ENCODE assay signal across 22 cellular contexts in genomic region chr6:130296854-130297253, GRCh38.
DNase-seq lines count a peak whose midpoint lies in the region; ATAC-seq and TF ChIP-seq lines count a peak whose summit lies in the region.
"Had no signal": no experiment of that assay in that cellular context is flagged by ENCODE, and none has a peak within 500 bp of the region (broad histone marks: within the 10 kb centered on the region; RNA-seq: fewer than 3 reads in every experiment).

No MANE protein-coding gene starts in this region.

- H3K4me2 ChIP-seq in Loucy (ENCODE audit: low read depth, low read length, poor library complexity, severe bottlenecking) (no peak overlapping the region), neural progenitor cell (no peak overlapping the region)
- H3K4me2 ChIP-seq: smooth muscle cell had no signal

- ATAC-seq in activated CD8-positive, alpha-beta memory T cell treated with anti-CD3 and anti-CD28 coated beads, Interleukin-2, amount 10 ng/mL, durations not matched to agents 7 days and 5 days: peak; percentile 33
- ATAC-seq in T-helper 17 cell: no peak
- no peak for ATAC-seq in stimulated activated memory B cell treated with anti-CD40 and anti-IgM and Interleukin-4, amounts not matched to agents 10 μg/mL and 1 μg/mL and 100 μg/mL, for 72 hours
- ATAC-seq: Panc1, upper lobe of right lung had no signal

- TF ChIP-seq CTCF in Loucy (conservative IDR thresholded peaks at IDR 0.05; ENCODE audit: low read length) (peak; percentile 39), cardiac fibroblast (IDR thresholded peaks at IDR 0.05; ENCODE audit: low read depth, low read length) (peak; percentile 5), neural progenitor cell (IDR thresholded peaks at IDR 0.05) (peak; percentile 9)

- H3K36me3 ChIP-seq in Loucy (ENCODE audit: insufficient read depth, low read length) (no peaks in the 10 kb centered on the region), neural progenitor cell (no peaks in the 10 kb centered on the region)
- H3K36me3 ChIP-seq: upper lobe of right lung had no signal

- H2AFZ ChIP-seq in Loucy (ENCODE audit: low read length) (no peak overlapping the region), neural progenitor cell (replicated peaks) (no peak overlapping the region)

- H3F3A ChIP-seq in Loucy (ENCODE audit: low read depth) (no peaks in the 10 kb centered on the region), neural progenitor cell (ENCODE audit: low read depth) (no peaks in the 10 kb centered on the region)

- CTCF ChIA-PET in activated CD8-positive, alpha-beta memory T cell treated with anti-CD3 and anti-CD28 coated beads, Interleukin-2, amount 10 ng/mL, durations not matched to agents 7 days and 5 days (lab: Charles Lee): interaction anchor here (1.0 to 1.6 kb wide), 6 partner anchors 8 to 539 kb away, joined by 3 to 5 read pairs (median 3); no protein-coding TSS in a partner anchor

- H3K79me2 ChIP-seq in Loucy (ENCODE audit: insufficient read depth, low read length) (no peaks in the 10 kb centered on the region), neural progenitor cell (ENCODE audit: low read depth) (no peaks in the 10 kb centered on the region)

- no peak overlapping the region for H3K4me3 Mint-ChIP-seq in activated CD8-positive, alpha-beta memory T cell treated with anti-CD3 and anti-CD28 coated beads, Interleukin-2, amount 10 ng/mL, durations not matched to agents 7 days and 5 days
- H3K4me3 Mint-ChIP-seq in neural progenitor cell (no peak overlapping the region), T-helper 17 cell (no peak overlapping the region)
- H3K4me3 Mint-ChIP-seq in stimulated activated memory B cell treated with anti-CD40 and anti-IgM and Interleukin-4, amounts not matched to agents 10 μg/mL and 1 μg/mL and 100 μg/mL, for 72 hours: no peak overlapping the region
- H3K4me3 Mint-ChIP-seq: mesothelial cell of epicardium, neural crest cell had no signal

- DNase-seq in activated CD8-positive, alpha-beta memory T cell treated with anti-CD3 and anti-CD28 coated beads, Interleukin-2, amount 10 ng/mL, durations not matched to agents 7 days and 5 days: no peak
- DNase-seq in activated CD8-positive, alpha-beta memory T cell treated with anti-CD3 and anti-CD28 coated beads, Interleukin-2, amount 50 U/mL, for 48 hours: no peak
- DNase-seq in cardiac fibroblast (ENCODE audit: low read depth in 2 of 2) (no peak), neural progenitor cell (ENCODE audit: low spot score) (no peak), SHP77 (lab: John Stamatoyannopoulos, UW) (no peak), T-helper 17 cell (no peak)
- DNase-seq: ACHN; DMS153; dorsolateral prefrontal cortex; NCI-H1417; NCI-H2107; NCI-H526 treated with DMSO at 0.1 percent for 48 hours; stimulated activated CD4-positive, alpha-beta T cell treated with anti-CD3 and anti-CD28 coated beads, Interleukin-4, amount 100 ng/mL, for 24 hours; T-helper 9 cell; upper lobe of right lung had no signal

- no peaks in the 10 kb centered on the region for H3K9me2 ChIP-seq in Loucy (replicated peaks; ENCODE audit: low read depth, low read length)

- H3K27ac Mint-ChIP-seq in activated CD8-positive, alpha-beta memory T cell treated with anti-CD3 and anti-CD28 coated beads, Interleukin-2, amount 10 ng/mL, durations not matched to agents 7 days and 5 days: no peak overlapping the region
- H3K27ac Mint-ChIP-seq in neural progenitor cell (no peak overlapping the region), T-helper 17 cell (no peak overlapping the region)
- H3K27ac Mint-ChIP-seq in stimulated activated memory B cell treated with anti-CD40 and anti-IgM and Interleukin-4, amounts not matched to agents 10 μg/mL and 1 μg/mL and 100 μg/mL, for 72 hours: no peak overlapping the region
- H3K27ac Mint-ChIP-seq: mesothelial cell of epicardium had no signal

- no peaks in the 10 kb centered on the region for H3K4me1 ChIP-seq in Loucy (ENCODE audit: insufficient read depth, low read length, poor library complexity, severe bottlenecking)
- no peaks in the 10 kb centered on the region for H3K4me1 ChIP-seq in neural progenitor cell
- H3K4me1 ChIP-seq: upper lobe of right lung had no signal

- H3K27me3 Mint-ChIP-seq in activated CD8-positive, alpha-beta memory T cell treated with anti-CD3 and anti-CD28 coated beads, Interleukin-2, amount 10 ng/mL, durations not matched to agents 7 days and 5 days: peaks cover 2% of the 10 kb centered on the region
- H3K27me3 Mint-ChIP-seq in neural progenitor cell (ENCODE audit: insufficient read depth, low read depth) (peaks cover 2% of the 10 kb centered on the region), T-helper 17 cell (peaks cover 7% of the 10 kb centered on the region)
- no peaks in the 10 kb centered on the region for H3K27me3 Mint-ChIP-seq in stimulated activated memory B cell treated with anti-CD40 and anti-IgM and Interleukin-4, amounts not matched to agents 10 μg/mL and 1 μg/mL and 100 μg/mL, for 72 hours

- H3K27ac ChIP-seq in neural progenitor cell: no peak overlapping the region
- H3K27ac ChIP-seq: dorsolateral prefrontal cortex, SK-N-MC, upper lobe of right lung had no signal

- peaks cover 1% of the 10 kb centered on the region for H3K9me3 Mint-ChIP-seq in activated CD8-positive, alpha-beta memory T cell treated with anti-CD3 and anti-CD28 coated beads, Interleukin-2, amount 10 ng/mL, durations not matched to agents 7 days and 5 days (ENCODE audit: low read depth)
- peaks cover 6% of the 10 kb centered on the region for H3K9me3 Mint-ChIP-seq in neural progenitor cell
- peaks cover 5% of the 10 kb centered on the region for H3K9me3 Mint-ChIP-seq in stimulated activated memory B cell treated with anti-CD40 and anti-IgM and Interleukin-4, amounts not matched to agents 10 μg/mL and 1 μg/mL and 100 μg/mL, for 72 hours

- H3K4me1 Mint-ChIP-seq in activated CD8-positive, alpha-beta memory T cell treated with anti-CD3 and anti-CD28 coated beads, Interleukin-2, amount 10 ng/mL, durations not matched to agents 7 days and 5 days: no peaks in the 10 kb centered on the region
- H3K4me1 Mint-ChIP-seq in neural progenitor cell: peaks cover 3% of the 10 kb centered on the region
- H3K4me1 Mint-ChIP-seq in T-helper 17 cell: peaks cover 4% of the 10 kb centered on the region
- H3K4me1 Mint-ChIP-seq in stimulated activated memory B cell treated with anti-CD40 and anti-IgM and Interleukin-4, amounts not matched to agents 10 μg/mL and 1 μg/mL and 100 μg/mL, for 72 hours: no peaks in the 10 kb centered on the region
- H3K4me1 Mint-ChIP-seq: mesothelial cell of epicardium, neural crest cell had no signal

- H4K20me1 ChIP-seq in Loucy (ENCODE audit: insufficient read depth, low read length, poor library complexity, severe bottlenecking) (no peaks in the 10 kb centered on the region), neural progenitor cell (ENCODE audit: low read depth) (no peaks in the 10 kb centered on the region)

- H3K4me3 ChIP-seq in Loucy (ENCODE audit: low read length, poor library complexity, severe bottlenecking): no peak overlapping the region
- H3K4me3 ChIP-seq in cardiac fibroblast (replicated peaks in 1 of 2; ENCODE audit: low read depth in 2 of 2, low read length in 2 of 2): no peak overlapping the region
- no peak overlapping the region for H3K4me3 ChIP-seq in neural progenitor cell
- H3K4me3 ChIP-seq: dorsolateral prefrontal cortex, SK-N-MC, smooth muscle cell, upper lobe of right lung had no signal

- H3K27me3 ChIP-seq in Loucy (ENCODE audit: insufficient read depth, low read length, poor library complexity, severe bottlenecking) (no peaks in the 10 kb centered on the region), neural progenitor cell (no peaks in the 10 kb centered on the region)
- H3K27me3 ChIP-seq: upper lobe of right lung had no signal

- no peak overlapping the region for H3K9ac ChIP-seq in Loucy (ENCODE audit: low read depth, low read length, poor library complexity, severe bottlenecking)
- no peak overlapping the region for H3K9ac ChIP-seq in neural progenitor cell

- H3K36me3 Mint-ChIP-seq in activated CD8-positive, alpha-beta memory T cell treated with anti-CD3 and anti-CD28 coated beads, Interleukin-2, amount 10 ng/mL, durations not matched to agents 7 days and 5 days: no peaks in the 10 kb centered on the region
- H3K36me3 Mint-ChIP-seq in neural progenitor cell (no peaks in the 10 kb centered on the region), T-helper 17 cell (ENCODE audit: low read depth) (peaks cover under 1% of the 10 kb centered on the region)
- H3K36me3 Mint-ChIP-seq in stimulated activated memory B cell treated with anti-CD40 and anti-IgM and Interleukin-4, amounts not matched to agents 10 μg/mL and 1 μg/mL and 100 μg/mL, for 72 hours: peaks cover 3% of the 10 kb centered on the region
- H3K36me3 Mint-ChIP-seq: mesothelial cell of epicardium had no signal

- H3K9me3 ChIP-seq in Loucy (ENCODE audit: insufficient read depth, low read depth, low read length) (no peaks in the 10 kb centered on the region), neural progenitor cell (ENCODE audit: low read depth) (no peaks in the 10 kb centered on the region), T-helper 17 cell (ENCODE audit: control insufficient read depth, low read length, poor library complexity, severe bottlenecking) (peaks cover 4% of the 10 kb centered on the region)
- H3K9me3 ChIP-seq: upper lobe of right lung had no signal
